In genomic region chr3:123156276-123156995, GRCh38 we compare ENCODE assay signal across 13 cellular contexts.
"Had no signal": no experiment of that assay in that cellular context is flagged by ENCODE, and none has a peak within 500 bp of the region (broad histone marks: within the 10 kb centered on the region; RNA-seq: fewer than 3 reads in every experiment).

No MANE protein-coding gene starts in this region.

- H3K27ac ChIP-seq: left lung, ovary, skin epidermis, tibial nerve had no signal

- ATAC-seq: activated CD4-positive, alpha-beta T cell treated with anti-CD3 and anti-CD28 coated beads for 36 hours; activated CD8-positive, alpha-beta T cell treated with anti-CD3 and anti-CD28 coated beads for 36 hours; stimulated activated effector memory CD8-positive, alpha-beta T cell treated with anti-CD3 and anti-CD28 coated beads, Interleukin-12 subunit alpha, Interleukin-12 subunit beta, amount 100 ng/mL, for 72 hours had no signal

- H3K9me3 ChIP-seq: left lung, ovary, tibial nerve had no signal

- H3K4me3 ChIP-seq: left lung, ovary, skin epidermis, tibial nerve had no signal

- H3K9me3 Mint-ChIP-seq: activated CD8-positive, alpha-beta T cell treated with anti-CD3 and anti-CD28 coated beads for 36 hours; activated naive CD4-positive, alpha-beta T cell treated with anti-CD3 and anti-CD28 coated beads, Interleukin-2, amount 50 U/mL, for 24 hours had no signal

- H3K4me1 Mint-ChIP-seq: activated CD4-positive, alpha-beta T cell treated with anti-CD3 and anti-CD28 coated beads for 36 hours; activated naive CD4-positive, alpha-beta T cell treated with anti-CD3 and anti-CD28 coated beads, Interleukin-2, amount 50 U/mL, for 24 hours; stimulated activated effector memory CD8-positive, alpha-beta T cell treated with anti-CD3 and anti-CD28 coated beads, Interleukin-12 subunit alpha, Interleukin-12 subunit beta, amount 100 ng/mL, for 72 hours had no signal

- H3K4me3 Mint-ChIP-seq: activated CD4-positive, alpha-beta T cell treated with anti-CD3 and anti-CD28 coated beads for 36 hours; activated CD8-positive, alpha-beta T cell treated with anti-CD3 and anti-CD28 coated beads for 36 hours; activated naive CD4-positive, alpha-beta T cell treated with anti-CD3 and anti-CD28 coated beads, Interleukin-2, amount 50 U/mL, for 24 hours; stimulated activated effector memory CD8-positive, alpha-beta T cell treated with anti-CD3 and anti-CD28 coated beads, Interleukin-12 subunit alpha, Interleukin-12 subunit beta, amount 100 ng/mL, for 72 hours had no signal

- H3K27ac Mint-ChIP-seq: activated CD4-positive, alpha-beta T cell treated with anti-CD3 and anti-CD28 coated beads for 36 hours; activated CD8-positive, alpha-beta T cell treated with anti-CD3 and anti-CD28 coated beads for 36 hours; activated naive CD4-positive, alpha-beta T cell treated with anti-CD3 and anti-CD28 coated beads, Interleukin-2, amount 50 U/mL, for 24 hours; stimulated activated effector memory CD8-positive, alpha-beta T cell treated with anti-CD3 and anti-CD28 coated beads, Interleukin-12 subunit alpha, Interleukin-12 subunit beta, amount 100 ng/mL, for 72 hours had no signal

- H3K27me3 ChIP-seq: left lung, ovary, tibial nerve had no signal

- DNase-seq: activated CD4-positive, alpha-beta T cell treated with anti-CD3 and anti-CD28 coated beads for 36 hours; activated CD8-positive, alpha-beta T cell treated with anti-CD3 and anti-CD28 coated beads for 36 hours; activated effector memory CD4-positive, alpha-beta T cell treated with Interleukin-2 at 50 U/mL for 16 hours; activated T-cell treated with anti-CD3 and anti-CD28 coated beads for 4 hours; dermis blood vessel endothelial cell; mesenchymal stem cell; T-helper 9 cell had no signal

- H3K4me1 ChIP-seq: tibial nerve had no signal

- H3K27me3 Mint-ChIP-seq: activated CD4-positive, alpha-beta T cell treated with anti-CD3 and anti-CD28 coated beads for 36 hours; activated CD8-positive, alpha-beta T cell treated with anti-CD3 and anti-CD28 coated beads for 36 hours; activated naive CD4-positive, alpha-beta T cell treated with anti-CD3 and anti-CD28 coated beads, Interleukin-2, amount 50 U/mL, for 24 hours had no signal

- H3K36me3 ChIP-seq: ovary had no signal
